Comparison of ENCODE assay signal across 8 cellular contexts in genomic region chr9:71806916-71807315, GRCh38. TPM values are rescaled to one million over a fixed set of nuclear protein-coding genes. Genes with fewer than 3 reads are reported as not detected.
DNase-seq lines count a peak whose midpoint lies in the region; ATAC-seq lines count a peak whose summit lies in the region.

No MANE protein-coding gene starts in this region.

- H3K79me1 ChIP-seq in mesenchymal stem cell (replicated peaks; ENCODE audit: low read length, poor library complexity, severe bottlenecking) = no peaks in the 10 kb centered on the region

- no peak overlapping the region for H3K23ac ChIP-seq in mesenchymal stem cell (ENCODE audit: low read length in 2 of 2)

- H2AFZ ChIP-seq in mesenchymal stem cell (ENCODE audit: low read depth, low read length) = no peak overlapping the region

- no peak overlapping the region for H3K4ac ChIP-seq in mesenchymal stem cell (ENCODE audit: low read depth in 1 of 2, low read length in 2 of 2)

- no peak overlapping the region for H2BK120ac ChIP-seq in mesenchymal stem cell (ENCODE audit: low read depth, low read length)

- DNase-seq in CMK (ENCODE audit: low read depth) (peak; percentile 5), NCI-H510A (lab: John Stamatoyannopoulos, UW) (peak; percentile 58), mesenchymal stem cell (peak; percentile 70)
- DNase-seq in activated CD4-positive, alpha-beta T cell treated with anti-CD3 and anti-CD28 coated beads, Interleukin-2, amount 50 U/mL, for 24 hours (ENCODE audit: low read depth in 1 of 2, low spot score in 1 of 2) = peak; percentile 8 to 59
- peak; percentile 29 for DNase-seq in effector CD8-positive, alpha-beta T cell (lab: John Stamatoyannopoulos, UW)
- peak; percentile 52 for DNase-seq in stimulated activated naive CD4-positive, alpha-beta T cell treated with Interleukin-2 at 50 U/mL for 16 hours (lab: John Stamatoyannopoulos, UW)

- H3K36me3 ChIP-seq in mesenchymal stem cell (ENCODE audit: control insufficient read depth in 1 of 2, insufficient read depth in 2 of 2, low read depth in 1 of 2, low read length in 2 of 2) = no peaks in the 10 kb centered on the region

- H4K91ac ChIP-seq in mesenchymal stem cell (ENCODE audit: low read length) = no peak overlapping the region

- no peak overlapping the region for H3K4me2 ChIP-seq in mesenchymal stem cell (ENCODE audit: low read length, poor library complexity, severe bottlenecking)

- no peaks in the 10 kb centered on the region for H3K9me3 ChIP-seq in mesenchymal stem cell (ENCODE audit: control insufficient read depth, low read length)

- H2BK12ac ChIP-seq in mesenchymal stem cell (ENCODE audit: low read length in 2 of 2) = no peak overlapping the region

- WGBS in mesenchymal stem cell = 33% methylated on average over 1 of the region's 1 CpG

- no peaks in the 10 kb centered on the region for H3K27me3 ChIP-seq in mesenchymal stem cell (ENCODE audit: control insufficient read depth in 1 of 2, insufficient read depth in 1 of 2, low read length in 2 of 2)

- no peak overlapping the region for H2BK5ac ChIP-seq in mesenchymal stem cell (ENCODE audit: low read depth, low read length, poor library complexity, severe bottlenecking)

- no peak overlapping the region for H3K14ac ChIP-seq in mesenchymal stem cell (ENCODE audit: low read length in 2 of 2)

- no peak overlapping the region for H3K9ac ChIP-seq in mesenchymal stem cell (ENCODE audit: low read length)

- no peak overlapping the region for H4K8ac ChIP-seq in mesenchymal stem cell (ENCODE audit: low read length)

- H2BK15ac ChIP-seq in mesenchymal stem cell (ENCODE audit: low read depth, poor library complexity, severe bottlenecking) = no peak overlapping the region

- no peak overlapping the region for H2AK5ac ChIP-seq in mesenchymal stem cell (ENCODE audit: low read length, severe bottlenecking)

- no peaks in the 10 kb centered on the region for H3K4me1 ChIP-seq in mesenchymal stem cell (ENCODE audit: control insufficient read depth, insufficient read depth, low read depth, low read length)

- H3K4me3 ChIP-seq in mesenchymal stem cell (ENCODE audit: insufficient read depth in 1 of 2, low read depth in 1 of 2, low read length in 2 of 2) = no peak overlapping the region

- no peak overlapping the region for H3K18ac ChIP-seq in mesenchymal stem cell (ENCODE audit: low read depth in 1 of 2, low read length in 2 of 2)

- H3K27ac ChIP-seq in mesenchymal stem cell (ENCODE audit: low read length, poor library complexity, severe bottlenecking) = no peak overlapping the region

- ATAC-seq in GM19372 (IDR thresholded peaks at IDR 0.05; ENCODE audit: low read depth, unreplicated experiment) = peak; percentile 97
- peak; percentile 94 for ATAC-seq in HG03432 (IDR thresholded peaks at IDR 0.05; ENCODE audit: unreplicated experiment)

RNA-seq across cellular contexts. Expression of gene CEMIP2, which starts 38.6 kb away (rescaled TPM):
- 41.7 TPM for polyA plus RNA-seq in mesenchymal stem cell (2013, experiment 1 of 2)
- polyA plus RNA-seq in mesenchymal stem cell (2013, experiment 2 of 2) = 41.7 TPM

Comparison
In these comparisons a context has a peak if more than half of its experiments do, and no peak if none do; other contexts are left out.
1. DNase-seq: peak in every context shown above with its lines; median percentile 70 in mesenchymal stem cell; 58 in NCI-H510A; 52 in stimulated activated naive CD4-positive, alpha-beta T cell treated with Interleukin-2 at 50 U/mL for 16 hours; 34 in activated CD4-positive, alpha-beta T cell treated with anti-CD3 and anti-CD28 coated beads, Interleukin-2, amount 50 U/mL, for 24 hours; 29 in effector CD8-positive, alpha-beta T cell; 5 in CMK.